Comparison of ENCODE assay signal across 18 cellular contexts in the genomic region with DNA sequence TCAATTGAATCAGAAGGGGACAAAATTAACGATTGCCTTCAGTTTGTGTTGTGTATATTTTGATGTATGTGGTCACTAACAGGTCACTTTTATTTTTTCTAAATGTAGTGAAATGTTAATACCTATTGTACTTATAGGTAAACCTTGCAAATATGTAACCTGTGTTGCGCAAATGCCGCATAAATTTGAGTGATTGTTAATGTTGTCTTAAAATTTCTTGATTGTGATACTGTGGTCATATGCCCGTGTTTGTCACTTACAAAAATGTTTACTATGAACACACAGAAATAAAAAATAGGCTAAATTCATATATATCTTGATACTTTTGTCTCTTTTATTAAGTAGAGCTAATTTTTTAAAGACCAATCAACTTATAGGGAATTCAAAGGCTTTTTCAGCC. TPM values are rescaled to one million over a fixed set of nuclear protein-coding genes. Genes with fewer than 3 reads are reported as not detected.
DNase-seq lines count a peak whose midpoint lies in the region; ATAC-seq, FAIRE-seq and TF ChIP-seq lines count a peak whose summit lies in the region.
"Had no signal": no experiment of that assay in that cellular context is flagged by ENCODE, and none has a peak within 500 bp of the region (broad histone marks: within the 10 kb centered on the region; RNA-seq: fewer than 3 reads in every experiment).

No MANE protein-coding gene starts in this region.

- peak overlapping the region in 1 of 2 experiments; percentile 71; a peak in 2 of 4 replicates for H3K9ac ChIP-seq in K562 (ENCODE audit: insufficient read depth in 1 of 2, low read depth in 2 of 2, low read length in 2 of 2)
- H3K9ac ChIP-seq: BLaER1 treated with 17β-estradiol and CSF1 and Interleukin-3, amounts not matched to agents 10 nM and 100 nM had no signal

- TF ChIP-seq CTCF in HEK293 (tag by site-specific recombination; IDR thresholded peaks at IDR 0.05) (no peak), K562 (IDR thresholded peaks at IDR 0.05 in 2 of 3, conservative IDR thresholded peaks at IDR 0.05 in 1 of 3; ENCODE audit: insufficient read depth in 2 of 3, low read depth in 1 of 3, low read length in 3 of 3) (no peak), foreskin keratinocyte (conservative IDR thresholded peaks at IDR 0.05) (no peak)

- CTCF ChIA-PET in HEK293 (lab: Yijun Ruan, JAX) = interaction anchor here (0.9 kb wide), 1 partner anchor 1501 kb away, joined by 3 read pairs; no protein-coding TSS in a partner anchor
- CTCF ChIA-PET in K562 (lab: Yijun Ruan, JAX; ENCODE audit: low intra/inter-chr PET ratio) = no interaction called here

- H3K9me1 ChIP-seq in K562 (ENCODE audit: control insufficient read depth, insufficient read depth, low read length) = no peaks in the 10 kb centered on the region

- BruUV-seq in K562 (replicated peaks; lab: Mats Ljungman, UMichigan) = TSS peak; percentile 45

- no peak for TF ChIP-seq POLR2A in K562 (conservative IDR thresholded peaks at IDR 0.05)

- H3K79me2 ChIP-seq in K562 (ENCODE audit: control insufficient read depth, insufficient read depth, low read length) = peaks cover 50% of the 10 kb centered on the region

- no peak overlapping the region for H2AFZ ChIP-seq in K562 (ENCODE audit: low read depth, low read length)

- H3K27me3 ChIP-seq in K562 (ENCODE audit: control insufficient read depth in 2 of 2, insufficient read depth in 2 of 2, low read length in 2 of 2) = peaks cover 0 to 5% of the 10 kb centered on the region in 2 experiments; a peak in 1 of 5 replicates
- H3K27me3 ChIP-seq in foreskin keratinocyte = peaks cover 94% of the 10 kb centered on the region

- H3K4me3 ChIP-seq in GM08714 (ENCODE audit: low read length) = peak overlapping the region; percentile 9; the same call in 1 of the 2 replicates
- H3K4me3 ChIP-seq in HEK293 (ENCODE audit: low read depth, low read length) = peak overlapping the region; percentile 88
- peak overlapping the region; percentile 53 for H3K4me3 ChIP-seq in K562
- H3K4me3 ChIP-seq: A549; BLaER1 treated with 17β-estradiol and CSF1 and Interleukin-3, amounts not matched to agents 10 nM and 100 nM had no signal

- no peak for TF ChIP-seq RAD21 in K562 (CRISPR knock-in tag; conservative IDR thresholded peaks at IDR 0.05 in 1 of 2, IDR thresholded peaks at IDR 0.05 in 1 of 2)

- H3K9me3 ChIP-seq in HEK293 (ENCODE audit: control insufficient read depth, insufficient read depth, low read depth, low read length) (no peaks in the 10 kb centered on the region), K562 (replicated peaks; ENCODE audit: control insufficient read depth, insufficient read depth, low read depth, low read length) (no peaks in the 10 kb centered on the region)
- H3K9me3 ChIP-seq: A549 had no signal

- TF ChIP-seq EP300 in K562 (IDR thresholded peaks at IDR 0.05; ENCODE audit: low read length) = no peak

- ATAC-seq in K562 (no peak), foreskin keratinocyte (no peak)
- ATAC-seq: A549, HCT116 had no signal

- H3K27ac ChIP-seq in HEK293 (ENCODE audit: extremely low read depth, low read depth, low read length) = no peak overlapping the region
- H3K27ac ChIP-seq in K562 (ENCODE audit: extremely low read depth, low read depth, low read length) = no peak overlapping the region
- H3K27ac ChIP-seq in foreskin keratinocyte = no peak overlapping the region
- H3K27ac ChIP-seq: A549; BLaER1 treated with 17β-estradiol and CSF1 and Interleukin-3, amounts not matched to agents 10 nM and 100 nM had no signal

- FAIRE-seq in K562 (lab: Jason Lieb, UNC) = no peak
- FAIRE-seq: A549, GM19239 had no signal

- peak overlapping the region; percentile 29; the same call in 1 of the 2 replicates for H3K4me2 ChIP-seq in K562 (ENCODE audit: insufficient read depth, low read length)
- H3K4me2 ChIP-seq: A549; BLaER1 treated with 17β-estradiol and CSF1 and Interleukin-3, amounts not matched to agents 10 nM and 100 nM had no signal

- in situ Hi-C loops in K562 (cut with MboI) = loop anchor here (25.0 kb wide), 2 partner anchors 443 to 1443 kb away; no protein-coding TSS in a partner anchor

- WGBS in K562 (ENCODE audit: insufficient coverage, low coverage, missing lambda C conversion rate) = 5% methylated on average over 4 of the region's 4 CpGs

- POLR2A ChIA-PET in HEK293 (lab: Yijun Ruan, JAX) (no interaction called here), K562 (lab: Yijun Ruan, JAX) (no interaction called here)

- H3K36me3 ChIP-seq in HEK293 (ENCODE audit: control insufficient read depth in 2 of 2, insufficient read depth in 1 of 2, low read length in 2 of 2) (no peaks in the 10 kb centered on the region), K562 (ENCODE audit: control insufficient read depth, insufficient read depth, low read length) (no peaks in the 10 kb centered on the region)
- H3K36me3 ChIP-seq: BLaER1 treated with 17β-estradiol and CSF1 and Interleukin-3, amounts not matched to agents 10 nM and 100 nM had no signal

- no peaks in the 10 kb centered on the region for H4K20me1 ChIP-seq in K562 (replicated peaks; ENCODE audit: control insufficient read depth, insufficient read depth, low read length)
- H4K20me1 ChIP-seq: BLaER1 treated with 17β-estradiol and CSF1 and Interleukin-3, amounts not matched to agents 10 nM and 100 nM had no signal

- intact Hi-C loops in K562 (cut with micrococcal nuclease) = no loop called here

- H3K4me1 ChIP-seq in HEK293 (ENCODE audit: control insufficient read depth, insufficient read depth, low read length) (peaks cover 16% of the 10 kb centered on the region), K562 (replicated peaks in 1 of 2; ENCODE audit: control insufficient read depth in 2 of 2, insufficient read depth in 2 of 2, low read length in 2 of 2) (peaks cover 0 to 15% of the 10 kb centered on the region in 2 experiments; a peak in 2 of 5 replicates), foreskin keratinocyte (no peaks in the 10 kb centered on the region)
- H3K4me1 ChIP-seq: A549; BLaER1 treated with 17β-estradiol and CSF1 and Interleukin-3, amounts not matched to agents 10 nM and 100 nM had no signal

- DNase-seq in K562 (ENCODE audit: extremely low read depth in 1 of 4, low spot score in 3 of 4) (no peak), left kidney (ENCODE audit: low read depth, low spot score) (peak; percentile 9), SW 1271 (lab: John Stamatoyannopoulos, UW) (no peak), foreskin keratinocyte (no peak), NCI-H146 (lab: John Stamatoyannopoulos, UW) (no peak), NCI-H2081 treated with DMSO at 0.1 percent for 48 hours (lab: John Stamatoyannopoulos, UW) (no peak)
- DNase-seq: NCI-H1417 treated with DMSO at 0.1 percent for 48 hours, NCI-H2081, NCI-H226, NCI-H526 treated with DMSO at 0.1 percent for 48 hours, RPMI8226, SIG-M5 had no signal

TF ChIP-seq in HEK293, 187 proteins besides CTCF, POLR2A, EP300 and RAD21 (continues in another document):
- TF ChIP-seq ZNF394 (tag by site-specific recombination; IDR thresholded peaks at IDR 0.05; ENCODE audit: borderline replicate concordance) (no peak), KLF7 (tag by site-specific recombination; IDR thresholded peaks at IDR 0.05; ENCODE audit: borderline replicate concordance) (no peak)

TF ChIP-seq in K562, 482 proteins besides CTCF, POLR2A, EP300 and RAD21:
- TF ChIP-seq ELF1 (tag; IDR thresholded peaks at IDR 0.05) = no peak
- no peak for TF ChIP-seq BRD4 (IDR thresholded peaks at IDR 0.05)
- TF ChIP-seq PHF8 (IDR thresholded peaks at IDR 0.05; ENCODE audit: borderline replicate concordance, low read length) = no peak
- no peak for TF ChIP-seq MBD2 (IDR thresholded peaks at IDR 0.05; ENCODE audit: borderline replicate concordance, low read depth)
TF ChIP-seq in K562: peak in this region for 0.

RNA-seq across cellular contexts. Expression of a gene that starts 2.8 kb away (rescaled TPM):
- 1.0 and 1.7 TPM in 2 replicates for total RNA-seq in K562 (2011; cell fraction: chromatin; rRNA removed; ENCODE audit: low replicate concordance)
- 0.53 and 1.0 TPM in 2 replicates for total RNA-seq in K562 (2011; cell fraction: nucleolus; rRNA removed)
- 1.2 and 1.7 TPM in 2 replicates for total RNA-seq in K562 (2011; cell fraction: nucleoplasm; rRNA removed)
- total RNA-seq in K562 (2014; rRNA removed) (0.68 and 1.2 TPM in 2 replicates), K562 (2014; rRNA removed; fragmentation: Illumina TruSeq; extraction: Trizol) (0.69 and 0.70 TPM in 2 replicates), K562 (2015; rRNA removed; fragmentation: Illumina TruSeq; extraction: Trizol) (0.94 and 1.1 TPM in 2 replicates), K562 (2021) (3.0 and 3.7 TPM in 2 replicates), foreskin keratinocyte (not detected in 2 replicates)
- polyA plus RNA-seq in K562 (2011; rRNA removed) (0.55 and 0.56 TPM in 2 replicates), K562 (2014; fragmentation: Illumina TruSeq; extraction: Trizol) (0.74 and 1.2 TPM in 2 replicates), K562 (2014; fragmentation: Nextera tagmentation; extraction: Ambion mirVana) (1 to 10 TPM in 1 of 2 experiments, under 1 TPM in 1; 0.85 to 1.4 TPM), K562 (2014; rRNA removed) (1.3 TPM in 2 replicates), foreskin keratinocyte (not detected in 2 replicates)
- polyA plus RNA-seq in K562 (2011; cell fraction: cytosol; rRNA removed) = 0.41 and 0.97 TPM in 2 replicates
- polyA plus RNA-seq in K562 (2011; cell fraction: nucleus; rRNA removed) = 2.6 and 3.1 TPM in 2 replicates
- 2.5 and 2.8 TPM in 2 replicates for polyA plus RNA-seq in K562 (2012)
- 0.21 TPM in 2 replicates for polyA minus RNA-seq in K562 (2011; rRNA and poly(A)+ RNA removed)
- 0.27 and 0.48 TPM in 2 replicates for polyA minus RNA-seq in K562 (2011; cell fraction: cytosol; rRNA and poly(A)+ RNA removed)
- 0.54 and 0.89 TPM in 2 replicates for polyA minus RNA-seq in K562 (2011; cell fraction: nucleus; rRNA and poly(A)+ RNA removed)

Comparison
In these comparisons a context has a peak if more than half of its experiments do, and no peak if none do; other contexts are left out.
1. H3K4me3 ChIP-seq: peak in every context shown above with its lines; median percentile 88 in HEK293; 53 in K562; 9 in GM08714.